18 cellular contexts compared by ENCODE assay signal in the genomic region with DNA sequence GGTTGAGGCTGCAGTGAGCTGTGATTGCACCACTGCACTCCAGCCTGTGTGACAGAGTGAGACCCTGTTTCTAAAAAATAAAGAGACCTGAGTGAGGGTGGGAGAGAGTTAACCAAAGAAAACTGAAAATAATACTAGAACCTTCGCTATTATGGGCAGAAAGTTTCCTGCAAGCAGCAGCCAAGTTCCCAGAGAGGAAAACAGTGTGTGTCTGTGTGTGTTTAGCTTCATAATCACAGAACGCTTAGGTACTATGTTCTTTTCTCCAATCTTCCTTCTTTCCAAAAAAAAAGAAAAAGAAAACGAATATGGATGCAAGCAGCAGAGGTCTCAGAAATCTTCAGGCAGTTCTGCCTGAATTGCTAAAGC.
DNase-seq lines count a peak whose midpoint lies in the region; ATAC-seq, FAIRE-seq and TF ChIP-seq lines count a peak whose summit lies in the region.
"Had no signal": no experiment of that assay in that cellular context is flagged by ENCODE, and none has a peak within 500 bp of the region (broad histone marks: within the 10 kb centered on the region; RNA-seq: fewer than 3 reads in every experiment).

No MANE protein-coding gene starts in this region.

- ATAC-seq in left ventricle myocardium superior (no peak), left colon (peak; percentile 51)

- H3K27ac Mint-ChIP-seq in neural crest cell (ENCODE audit: unreplicated experiment) = peak overlapping the region; percentile 75
- H3K27ac Mint-ChIP-seq in type B pancreatic cell = peak overlapping the region; percentile 94
- H3K27ac Mint-ChIP-seq: activated naive CD4-positive, alpha-beta T cell treated with anti-CD3 and anti-CD28 coated beads, Interleukin-2, amount 50 U/mL, for 72 hours; T-helper 1 cell treated with Interleukin-12 subunit alpha and Interleukin-12 subunit beta and Interleukin-4 antibody, amounts not matched to agents 30 μg/mL and 1 μg/mL, for 36 hours had no signal

- H3K27me3 Mint-ChIP-seq in neural crest cell (ENCODE audit: low read depth) (no peaks in the 10 kb centered on the region), type B pancreatic cell (peaks cover 3% of the 10 kb centered on the region)

- H3K4me1 Mint-ChIP-seq in neural crest cell (peaks cover 15% of the 10 kb centered on the region), type B pancreatic cell (ENCODE audit: unreplicated experiment) (peaks cover 14% of the 10 kb centered on the region)

- no peaks in the 10 kb centered on the region for H3K36me3 Mint-ChIP-seq in neural crest cell (ENCODE audit: low read depth)
- no peaks in the 10 kb centered on the region for H3K36me3 Mint-ChIP-seq in type B pancreatic cell
- H3K36me3 Mint-ChIP-seq: activated naive CD4-positive, alpha-beta T cell treated with anti-CD3 and anti-CD28 coated beads, Interleukin-2, amount 50 U/mL, for 72 hours had no signal

- WGBS in small intestine, 3 donors = 41 to 50% (median 46%) methylated on average over 3 of the region's 3 CpGs

- TF ChIP-seq CTCF in left ventricle myocardium inferior (IDR thresholded peaks at IDR 0.05; ENCODE audit: borderline replicate concordance) (no peak), neural crest cell (conservative IDR thresholded peaks at IDR 0.05) (no peak), type B pancreatic cell (conservative IDR thresholded peaks at IDR 0.05) (no peak)

- H3K4me3 Mint-ChIP-seq in neural crest cell = peak overlapping the region; percentile 71
- H3K4me3 Mint-ChIP-seq in type B pancreatic cell = peak overlapping the region; percentile 21
- H3K4me3 Mint-ChIP-seq: T-helper 1 cell treated with Interleukin-12 subunit alpha and Interleukin-12 subunit beta and Interleukin-4 antibody, amounts not matched to agents 30 μg/mL and 1 μg/mL, for 36 hours had no signal

- H3K9me3 ChIP-seq in left ventricle myocardium inferior (replicated peaks) = no peaks in the 10 kb centered on the region
- no peaks in the 10 kb centered on the region for H3K9me3 ChIP-seq in small intestine (ENCODE audit: control insufficient read depth, low read depth)
- H3K9me3 ChIP-seq: BE2C, Caco-2 had no signal

- H3K4me1 ChIP-seq in left ventricle myocardium inferior = peaks cover 16% of the 10 kb centered on the region
- H3K4me1 ChIP-seq in small intestine (ENCODE audit: control insufficient read depth in 2 of 2, insufficient read depth in 1 of 2, low read depth in 1 of 2, low read length in 1 of 2) = no peaks in the 10 kb centered on the region
- H3K4me1 ChIP-seq: BE2C had no signal

- FAIRE-seq in small intestine (lab: Jason Lieb, UNC) = no peak
- FAIRE-seq: A204.1, RCC 7860 had no signal

- intact Hi-C loops in left ventricle myocardium inferior (cut with micrococcal nuclease) = no loop called here
- intact Hi-C loops in left ventricle myocardium superior (cut with micrococcal nuclease) = no loop called here
- intact Hi-C loops in left colon (cut with DNase I, micrococcal nuclease) = no loop called here

- H3K27ac ChIP-seq in left ventricle myocardium inferior (replicated peaks) (peak overlapping the region; percentile 44), small intestine (ENCODE audit: low read depth in 1 of 2, low read length in 1 of 2) (peak overlapping the region in 1 of 2 donors; percentile 45)

- H3K4me3 ChIP-seq in left ventricle myocardium inferior (peak overlapping the region; percentile 32), small intestine (ENCODE audit: low read depth in 1 of 2, low read length in 2 of 2) (no peak overlapping the region)

- DNase-seq in left ventricle myocardium inferior (no peak), left ventricle myocardium superior (no peak), left colon (no peak), neural crest cell (ENCODE audit: low read depth, low spot score) (no peak), type B pancreatic cell (ENCODE audit: extremely low spot score, unreplicated experiment) (no peak), kidney tubule cell (ENCODE audit: low spot score) (no peak), small intestine (no peak), inferior parietal cortex (ENCODE audit: extremely low spot score) (no peak)
- DNase-seq: aorta; central memory CD4-positive, alpha-beta T cell; NK-92 treated with Interleukin-12 subunit alpha and Interleukin-12 subunit beta, amount 100 ng/mL, for 24 hours had no signal

- H3K9me3 Mint-ChIP-seq in neural crest cell = peaks cover 3% of the 10 kb centered on the region
- no peaks in the 10 kb centered on the region for H3K9me3 Mint-ChIP-seq in type B pancreatic cell
- H3K9me3 Mint-ChIP-seq: activated naive CD4-positive, alpha-beta T cell treated with anti-CD3 and anti-CD28 coated beads, Interleukin-2, amount 50 U/mL, for 72 hours; IgD-negative memory B cell; T-helper 1 cell treated with Interleukin-12 subunit alpha and Interleukin-12 subunit beta and Interleukin-4 antibody, amounts not matched to agents 30 μg/mL and 1 μg/mL, for 36 hours had no signal

- H3K27me3 ChIP-seq in left ventricle myocardium inferior (ENCODE audit: low read depth) (no peaks in the 10 kb centered on the region), small intestine (ENCODE audit: control insufficient read depth in 2 of 2, insufficient read depth in 2 of 2, low read length in 2 of 2) (no peaks in the 10 kb centered on the region)
- H3K27me3 ChIP-seq: BE2C had no signal

- H3K36me3 ChIP-seq in left ventricle myocardium inferior = no peaks in the 10 kb centered on the region
- no peaks in the 10 kb centered on the region for H3K36me3 ChIP-seq in small intestine (ENCODE audit: control insufficient read depth in 2 of 2, insufficient read depth in 2 of 2, low read length in 2 of 2)
- H3K36me3 ChIP-seq: BE2C had no signal
